Comparison of ENCODE assay signal across 22 cellular contexts in the genomic region with DNA sequence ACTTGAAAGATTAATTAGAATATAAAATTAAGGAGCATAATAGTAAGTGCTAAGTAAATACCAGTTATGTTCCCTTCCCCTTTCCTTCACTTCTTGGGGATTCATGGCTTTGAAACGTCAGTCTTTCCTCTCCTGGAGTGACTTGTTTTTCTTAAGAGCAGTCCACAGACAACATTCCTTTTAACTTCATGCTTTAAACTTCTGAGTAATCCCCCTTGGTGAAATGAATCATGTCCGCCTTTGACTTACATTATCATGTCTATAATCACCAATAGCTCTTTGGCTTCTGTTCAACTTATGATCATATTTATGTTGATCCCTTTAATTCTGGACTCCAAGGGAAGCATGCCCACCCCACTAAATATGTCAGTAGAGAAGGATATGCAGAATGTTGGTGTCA.
A peak's percentile ranks its signal among the peaks of the same experiment; 100 is the strongest.
DNase-seq lines count a peak whose midpoint lies in the region; ATAC-seq and TF ChIP-seq lines count a peak whose summit lies in the region.
"Had no signal": no experiment of that assay in that cellular context is flagged by ENCODE, and none has a peak within 500 bp of the region (broad histone marks: within the 10 kb centered on the region; RNA-seq: fewer than 3 reads in every experiment).

No MANE protein-coding gene starts in this region.

- no peak overlapping the region for H2BK120ac ChIP-seq in mesenchymal stem cell (ENCODE audit: low read depth, low read length)

- CTCF ChIA-PET in PC-3 (lab: Charles Lee) (no interaction called here), mammary epithelial cell (lab: Charles Lee; ENCODE audit: low non-redundant PET) (no interaction called here)

- H4K8ac ChIP-seq in mesenchymal stem cell (ENCODE audit: low read length), result no peak overlapping the region

- ATAC-seq in PC-3 (peak; percentile 94), HG02623 (IDR thresholded peaks at IDR 0.05; ENCODE audit: unreplicated experiment) (no peak)
- ATAC-seq: gastroesophageal sphincter, HCT116 had no signal

- H3K27ac ChIP-seq in PC-3 (ENCODE audit: low read length) (peak overlapping the region; percentile 25), mammary epithelial cell (ENCODE audit: insufficient read depth, low read depth, low read length) (no peak overlapping the region), mesenchymal stem cell (ENCODE audit: low read length, poor library complexity, severe bottlenecking) (peak overlapping the region; percentile 41)
- H3K27ac ChIP-seq: gastroesophageal sphincter, left ventricle myocardium inferior, neutrophil, right atrium auricular region, SK-N-MC had no signal

- no peaks in the 10 kb centered on the region for H3K9me3 ChIP-seq in PC-3 (ENCODE audit: low read length)
- H3K9me3 ChIP-seq in mammary epithelial cell (replicated peaks; ENCODE audit: insufficient read depth, low read length), result no peaks in the 10 kb centered on the region
- no peaks in the 10 kb centered on the region for H3K9me3 ChIP-seq in mesenchymal stem cell (ENCODE audit: control insufficient read depth, low read length)
- H3K9me3 ChIP-seq: gastroesophageal sphincter, left ventricle myocardium inferior, neutrophil, right atrium auricular region had no signal

- no peak overlapping the region for H2BK12ac ChIP-seq in mesenchymal stem cell (ENCODE audit: low read length in 2 of 2)

- BruUV-seq in PC-3 (replicated peaks; lab: Mats Ljungman, UMichigan) (no TSS peak), mammary epithelial cell (replicated peaks; lab: Mats Ljungman, UMichigan) (no TSS peak)

- TF ChIP-seq CTCF in PC-3 (conservative IDR thresholded peaks at IDR 0.05; ENCODE audit: low read depth, low read length), result no peak
- no peak for TF ChIP-seq CTCF in mammary epithelial cell (conservative IDR thresholded peaks at IDR 0.05 in 1 of 2, IDR thresholded peaks at IDR 0.05 in 1 of 2; ENCODE audit: extremely low read depth in 1 of 2, insufficient read depth in 1 of 2, low read depth in 1 of 2, low read length in 2 of 2)

- H3K4me2 ChIP-seq in PC-3 (ENCODE audit: low read length), result peak overlapping the region; percentile 35
- H3K4me2 ChIP-seq in mammary epithelial cell (ENCODE audit: insufficient read depth, low read depth, low read length), result no peak overlapping the region
- no peak overlapping the region for H3K4me2 ChIP-seq in mesenchymal stem cell (ENCODE audit: low read length, poor library complexity, severe bottlenecking)

- H3K18ac ChIP-seq in mesenchymal stem cell (ENCODE audit: low read depth in 1 of 2, low read length in 2 of 2), result no peak overlapping the region

- no peak overlapping the region for H2AFZ ChIP-seq in PC-3 (ENCODE audit: low read length)
- no peak overlapping the region for H2AFZ ChIP-seq in mammary epithelial cell (ENCODE audit: low read depth, low read length)
- no peak overlapping the region for H2AFZ ChIP-seq in mesenchymal stem cell (ENCODE audit: low read depth, low read length)

- H3K4me1 ChIP-seq in PC-3 (ENCODE audit: insufficient read depth, low read length), result peaks cover 12% of the 10 kb centered on the region
- no peaks in the 10 kb centered on the region for H3K4me1 ChIP-seq in mammary epithelial cell (ENCODE audit: insufficient read depth, low read length)
- no peaks in the 10 kb centered on the region for H3K4me1 ChIP-seq in mesenchymal stem cell (ENCODE audit: control insufficient read depth, insufficient read depth, low read depth, low read length)
- H3K4me1 ChIP-seq: gastroesophageal sphincter, left ventricle myocardium inferior, right atrium auricular region had no signal

- H3K23ac ChIP-seq in mesenchymal stem cell (ENCODE audit: low read length in 2 of 2), result no peak overlapping the region

- WGBS in mammary epithelial cell (ENCODE audit: low coverage, missing lambda C conversion rate), result 13% methylated on average over 2 of the region's 2 CpGs
- 30% methylated on average over 2 of the region's 2 CpGs for WGBS in mesenchymal stem cell

- peak; percentile 81 for DNase-seq in EH (ENCODE audit: low read depth)
- peak; percentile 81 for DNase-seq in PC-3
- DNase-seq in mammary epithelial cell, result peak; percentile 52
- peak; percentile 55 for DNase-seq in mesenchymal stem cell
- DNase-seq in NCI-H2171 (lab: John Stamatoyannopoulos, UW), result no peak
- no peak for DNase-seq in NCI-H2029 treated with DMSO at 0.1 percent for 48 hours (lab: John Stamatoyannopoulos, UW)
- DNase-seq in activated CD8-positive, alpha-beta memory T cell treated with anti-CD3 and anti-CD28 coated beads, Interleukin-2, amount 50 U/mL, for 48 hours, result no peak
- DNase-seq: activated CD4-positive, CD25-positive, alpha-beta regulatory T cell treated with anti-CD3 and anti-CD28 coated beads, Interleukin-2, amount 50 U/mL, for 72 hours; CD4-positive, alpha-beta T cell; cortex of kidney; DND-41; Karpas-422; left ventricle myocardium inferior; NCI-H1105 treated with DMSO at 0.1 percent for 48 hours; stimulated activated naive CD4-positive, alpha-beta T cell treated with Interleukin-2 at 50 U/mL for 16 hours; T1000 had no signal

- H3K36me3 ChIP-seq in PC-3 (ENCODE audit: low read depth, low read length) (no peaks in the 10 kb centered on the region), mammary epithelial cell (ENCODE audit: insufficient read depth, low read length) (no peaks in the 10 kb centered on the region), mesenchymal stem cell (ENCODE audit: control insufficient read depth in 1 of 2, insufficient read depth in 2 of 2, low read depth in 1 of 2, low read length in 2 of 2) (no peaks in the 10 kb centered on the region)
- H3K36me3 ChIP-seq: gastroesophageal sphincter, left ventricle myocardium inferior, neutrophil, right atrium auricular region had no signal

- H3K9ac ChIP-seq in PC-3 (ENCODE audit: low read length) (no peak overlapping the region), mammary epithelial cell (ENCODE audit: insufficient read depth, low read length) (no peak overlapping the region), mesenchymal stem cell (ENCODE audit: low read length) (no peak overlapping the region)

- H2BK15ac ChIP-seq in mesenchymal stem cell (ENCODE audit: low read depth, poor library complexity, severe bottlenecking), result no peak overlapping the region

- H2AK5ac ChIP-seq in mesenchymal stem cell (ENCODE audit: low read length, severe bottlenecking), result no peak overlapping the region

- no peak overlapping the region for H3K4me3 ChIP-seq in PC-3 (ENCODE audit: low read length)
- H3K4me3 ChIP-seq in mammary epithelial cell (replicated peaks in 1 of 3; ENCODE audit: insufficient read depth in 1 of 3, low read depth in 2 of 3, low read length in 3 of 3), result no peak overlapping the region
- H3K4me3 ChIP-seq in mesenchymal stem cell (ENCODE audit: insufficient read depth in 1 of 2, low read depth in 1 of 2, low read length in 2 of 2), result no peak overlapping the region
- H3K4me3 ChIP-seq: gastroesophageal sphincter, left ventricle myocardium inferior, right atrium auricular region, SK-N-MC had no signal

- no peak overlapping the region for H4K91ac ChIP-seq in mesenchymal stem cell (ENCODE audit: low read length)

- H4K20me1 ChIP-seq in PC-3 (ENCODE audit: low read length) (no peaks in the 10 kb centered on the region), mammary epithelial cell (ENCODE audit: insufficient read depth, low read length) (no peaks in the 10 kb centered on the region)

- dilution Hi-C loops in mammary epithelial cell (cut with HindIII; ENCODE audit: low sequenced_read_pairs), result no loop called here

- no peaks in the 10 kb centered on the region for H3K9me2 ChIP-seq in PC-3 (replicated peaks; ENCODE audit: low read length)

- no peak overlapping the region for H3K4ac ChIP-seq in mesenchymal stem cell (ENCODE audit: low read depth in 1 of 2, low read length in 2 of 2)

- in situ Hi-C loops in mammary epithelial cell (cut with MboI; ENCODE audit: low sequenced_read_pairs in 2 of 2), result no loop called here

- POLR2A ChIA-PET in PC-3 (lab: Charles Lee; ENCODE audit: unreplicated experiment), result no interaction called here

- no peaks in the 10 kb centered on the region for H3K79me2 ChIP-seq in PC-3 (ENCODE audit: low read length)
- no peaks in the 10 kb centered on the region for H3K79me2 ChIP-seq in mammary epithelial cell (ENCODE audit: insufficient read depth, low read length)

- no peak overlapping the region for H3K14ac ChIP-seq in mesenchymal stem cell (ENCODE audit: low read length in 2 of 2)

- H3K79me1 ChIP-seq in mesenchymal stem cell (replicated peaks; ENCODE audit: low read length, poor library complexity, severe bottlenecking), result no peaks in the 10 kb centered on the region

- H3K27me3 ChIP-seq in PC-3 (ENCODE audit: low read length) (no peaks in the 10 kb centered on the region), mammary epithelial cell (ENCODE audit: insufficient read depth, low read length) (no peaks in the 10 kb centered on the region), mesenchymal stem cell (ENCODE audit: control insufficient read depth in 1 of 2, insufficient read depth in 1 of 2, low read length in 2 of 2) (no peaks in the 10 kb centered on the region)
- H3K27me3 ChIP-seq: gastroesophageal sphincter, neutrophil, right atrium auricular region had no signal

- intact Hi-C loops in PC-3 (cut with micrococcal nuclease) (no loop called here), mammary epithelial cell (cut with micrococcal nuclease) (no loop called here)

- no peaks in the 10 kb centered on the region for H3F3A ChIP-seq in PC-3 (ENCODE audit: low read length, unreplicated experiment)

- no peak overlapping the region for H2BK5ac ChIP-seq in mesenchymal stem cell (ENCODE audit: low read depth, low read length, poor library complexity, severe bottlenecking)

Comparison
In these comparisons a context has a peak if more than half of its experiments do, and no peak if none do; other contexts are left out.
1. DNase-seq: peak in EH (single experiment), PC-3 (single experiment), mammary epithelial cell (single experiment) and mesenchymal stem cell (single experiment); none in NCI-H2171 (single experiment), NCI-H2029 treated with DMSO at 0.1 percent for 48 hours (single experiment) and activated CD8-positive, alpha-beta memory T cell treated with anti-CD3 and anti-CD28 coated beads, Interleukin-2, amount 50 U/mL, for 48 hours (single experiment).